In genomic region chr9:108483676-108484075, GRCh38 we compare ENCODE assay signal across 1 cellular context.
TF ChIP-seq lines count a peak whose summit lies in the region.

No MANE protein-coding gene starts in this region.

TF ChIP-seq in IMR-90, 13 proteins besides CTCF, POLR2A, EP300 and RAD21:
- TF ChIP-seq CHD1 (IDR thresholded peaks at IDR 0.05; ENCODE audit: low read depth, low read length): no peak
- no peak for TF ChIP-seq SMC3 (IDR thresholded peaks at IDR 0.05; ENCODE audit: low read depth, low read length)
- no peak for TF ChIP-seq USF2 (IDR thresholded peaks at IDR 0.05; ENCODE audit: low read depth, low read length)
- TF ChIP-seq BHLHE40 (IDR thresholded peaks at IDR 0.05; ENCODE audit: low read depth, low read length): no peak
- no peak for TF ChIP-seq CEBPB (IDR thresholded peaks at IDR 0.05; ENCODE audit: low read depth, low read length)
- TF ChIP-seq NFE2L2 (IDR thresholded peaks at IDR 0.05; ENCODE audit: low read depth, low read length): no peak
- TF ChIP-seq MAZ (IDR thresholded peaks at IDR 0.05; ENCODE audit: borderline replicate concordance, low read depth, low read length): no peak
